In the genomic region with DNA sequence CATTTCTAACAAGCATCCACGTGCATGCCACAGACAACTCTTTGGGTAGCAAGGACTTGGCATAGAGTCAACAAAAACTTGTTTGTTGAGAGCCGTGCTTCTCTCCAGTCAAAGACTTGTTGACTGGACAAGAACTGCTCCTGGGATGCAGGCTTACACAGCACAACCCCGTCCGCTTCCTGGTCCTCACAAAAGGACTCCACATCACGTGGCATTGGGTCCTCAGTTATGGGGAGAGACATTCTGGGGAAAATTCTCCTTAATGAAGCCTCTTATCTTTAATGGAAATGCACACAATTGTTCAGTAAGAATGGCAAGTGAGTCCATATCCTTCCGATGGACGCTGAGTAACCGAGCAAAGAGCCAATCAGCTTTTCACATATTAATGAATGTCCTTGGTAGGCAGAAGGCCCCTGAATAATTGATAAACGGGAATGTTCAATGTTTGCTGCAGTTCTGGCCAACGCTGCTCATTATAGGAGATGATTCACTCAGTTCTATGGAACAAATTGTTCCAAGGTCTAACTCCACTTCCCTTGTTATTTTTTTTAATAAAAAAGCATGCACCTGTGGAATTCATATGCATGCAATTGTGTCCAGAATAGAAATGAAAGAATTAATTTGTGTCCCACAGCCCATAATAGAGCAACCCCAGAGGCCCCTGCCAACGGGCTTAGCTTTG, we compare ENCODE assay signal across 1 cellular context.
TF ChIP-seq lines count a peak whose summit lies in the region.

No MANE protein-coding gene starts in this region.

TF ChIP-seq in IMR-90, 13 proteins besides CTCF, POLR2A, EP300 and RAD21 (continued from another document):
- TF ChIP-seq, protein P1, sequence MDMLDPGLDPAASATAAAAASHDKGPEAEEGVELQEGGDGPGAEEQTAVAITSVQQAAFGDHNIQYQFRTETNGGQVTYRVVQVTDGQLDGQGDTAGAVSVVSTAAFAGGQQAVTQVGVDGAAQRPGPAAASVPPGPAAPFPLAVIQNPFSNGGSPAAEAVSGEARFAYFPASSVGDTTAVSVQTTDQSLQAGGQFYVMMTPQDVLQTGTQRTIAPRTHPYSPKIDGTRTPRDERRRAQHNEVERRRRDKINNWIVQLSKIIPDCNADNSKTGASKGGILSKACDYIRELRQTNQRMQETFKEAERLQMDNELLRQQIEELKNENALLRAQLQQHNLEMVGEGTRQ (IDR thresholded peaks at IDR 0.05; ENCODE audit: low read depth, low read length): no peak
- no peak for TF ChIP-seq MXI1 (IDR thresholded peaks at IDR 0.05; ENCODE audit: borderline replicate concordance, low read depth, low read length)
- TF ChIP-seq, protein P2, sequence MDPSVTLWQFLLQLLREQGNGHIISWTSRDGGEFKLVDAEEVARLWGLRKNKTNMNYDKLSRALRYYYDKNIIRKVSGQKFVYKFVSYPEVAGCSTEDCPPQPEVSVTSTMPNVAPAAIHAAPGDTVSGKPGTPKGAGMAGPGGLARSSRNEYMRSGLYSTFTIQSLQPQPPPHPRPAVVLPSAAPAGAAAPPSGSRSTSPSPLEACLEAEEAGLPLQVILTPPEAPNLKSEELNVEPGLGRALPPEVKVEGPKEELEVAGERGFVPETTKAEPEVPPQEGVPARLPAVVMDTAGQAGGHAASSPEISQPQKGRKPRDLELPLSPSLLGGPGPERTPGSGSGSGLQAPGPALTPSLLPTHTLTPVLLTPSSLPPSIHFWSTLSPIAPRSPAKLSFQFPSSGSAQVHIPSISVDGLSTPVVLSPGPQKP (IDR thresholded peaks at IDR 0.05; ENCODE audit: borderline replicate concordance, low read depth, low read length): no peak
- TF ChIP-seq FOS (IDR thresholded peaks at IDR 0.05; ENCODE audit: low read depth, low read length): no peak
- TF ChIP-seq NFE2L2 (IDR thresholded peaks at IDR 0.05; ENCODE audit: low read depth, low read length): no peak
- TF ChIP-seq MAZ (IDR thresholded peaks at IDR 0.05; ENCODE audit: borderline replicate concordance, low read depth, low read length): no peak
